Comparison of ENCODE assay signal across 1 cellular context in the genomic region with DNA sequence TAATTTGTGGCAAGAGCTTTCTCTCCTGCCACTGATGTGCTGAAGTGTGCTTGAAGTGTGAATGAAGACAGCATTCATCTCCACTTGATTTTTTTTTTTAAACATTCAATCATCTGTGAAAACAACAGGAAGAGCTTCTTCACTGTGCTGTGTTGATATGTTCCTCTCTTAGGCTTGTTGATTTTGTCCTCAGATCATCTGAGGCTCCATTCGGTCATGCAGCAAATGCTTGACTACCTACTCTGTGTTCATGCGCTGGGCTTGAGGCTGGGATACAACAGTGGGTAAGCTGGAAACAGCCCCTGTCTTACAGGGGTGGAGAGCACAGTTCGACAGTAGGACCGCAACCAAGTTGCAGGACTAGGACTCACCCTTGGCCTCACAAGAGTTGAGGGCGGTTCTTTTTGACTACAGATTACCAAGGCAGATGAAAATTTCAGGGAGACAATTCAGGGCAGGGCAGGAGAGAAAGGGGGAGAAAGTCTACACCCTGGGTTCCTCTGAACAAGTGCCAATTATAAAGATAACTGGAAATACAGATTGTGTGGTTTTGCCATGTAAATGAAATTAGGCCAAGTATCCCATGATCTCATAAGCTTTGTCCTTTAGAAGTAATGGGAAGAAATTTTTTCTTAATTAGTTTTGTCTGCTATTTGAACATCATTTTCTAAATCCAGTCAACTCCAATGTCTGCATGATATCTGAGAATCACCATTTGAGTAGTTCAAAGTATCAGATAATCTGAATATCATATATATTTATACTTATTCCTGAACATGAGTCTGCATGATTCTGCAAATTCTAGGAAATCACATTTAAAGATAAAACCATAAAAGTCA.
TF ChIP-seq lines count a peak whose summit lies in the region.

No MANE protein-coding gene starts in this region.

TF ChIP-seq in K562, 482 proteins besides CTCF, POLR2A, EP300 and RAD21:
- TF ChIP-seq ZNF316 (IDR thresholded peaks at IDR 0.05) (0 out of 2 replicates have a peak, but pooled peaks have one; percentile 10), POLR3G (IDR thresholded peaks at IDR 0.05; ENCODE audit: extremely low read depth, insufficient read length, insufficient replicate concordance) (no peak), MAFG (tag; conservative IDR thresholded peaks at IDR 0.05) (0 out of 2 replicates have a peak, but pooled peaks have one; percentile 6), C11orf30 (IDR thresholded peaks at IDR 0.05; ENCODE audit: low read depth) (peak; percentile 46; the same call in 1 of the 2 replicates), ZNF695 (CRISPR knock-in tag; IDR thresholded peaks at IDR 0.05) (0 out of 2 replicates have a peak, but pooled peaks have one; percentile 30), MAFF (IDR thresholded peaks at IDR 0.05; ENCODE audit: low read length) (peak; percentile 12; the same call in 1 of the 2 replicates), POLR2B (IDR thresholded peaks at IDR 0.05; ENCODE audit: low read depth, partially characterized antibody) (no peak), MCM7 (IDR thresholded peaks at IDR 0.05) (no peak), CEBPB (tag; IDR thresholded peaks at IDR 0.05) (no peak), NFE2 (IDR thresholded peaks at IDR 0.05; ENCODE audit: low read depth) (peak; percentile 43)
